Comparison of ENCODE assay signal across 1 cellular context in the genomic region with DNA sequence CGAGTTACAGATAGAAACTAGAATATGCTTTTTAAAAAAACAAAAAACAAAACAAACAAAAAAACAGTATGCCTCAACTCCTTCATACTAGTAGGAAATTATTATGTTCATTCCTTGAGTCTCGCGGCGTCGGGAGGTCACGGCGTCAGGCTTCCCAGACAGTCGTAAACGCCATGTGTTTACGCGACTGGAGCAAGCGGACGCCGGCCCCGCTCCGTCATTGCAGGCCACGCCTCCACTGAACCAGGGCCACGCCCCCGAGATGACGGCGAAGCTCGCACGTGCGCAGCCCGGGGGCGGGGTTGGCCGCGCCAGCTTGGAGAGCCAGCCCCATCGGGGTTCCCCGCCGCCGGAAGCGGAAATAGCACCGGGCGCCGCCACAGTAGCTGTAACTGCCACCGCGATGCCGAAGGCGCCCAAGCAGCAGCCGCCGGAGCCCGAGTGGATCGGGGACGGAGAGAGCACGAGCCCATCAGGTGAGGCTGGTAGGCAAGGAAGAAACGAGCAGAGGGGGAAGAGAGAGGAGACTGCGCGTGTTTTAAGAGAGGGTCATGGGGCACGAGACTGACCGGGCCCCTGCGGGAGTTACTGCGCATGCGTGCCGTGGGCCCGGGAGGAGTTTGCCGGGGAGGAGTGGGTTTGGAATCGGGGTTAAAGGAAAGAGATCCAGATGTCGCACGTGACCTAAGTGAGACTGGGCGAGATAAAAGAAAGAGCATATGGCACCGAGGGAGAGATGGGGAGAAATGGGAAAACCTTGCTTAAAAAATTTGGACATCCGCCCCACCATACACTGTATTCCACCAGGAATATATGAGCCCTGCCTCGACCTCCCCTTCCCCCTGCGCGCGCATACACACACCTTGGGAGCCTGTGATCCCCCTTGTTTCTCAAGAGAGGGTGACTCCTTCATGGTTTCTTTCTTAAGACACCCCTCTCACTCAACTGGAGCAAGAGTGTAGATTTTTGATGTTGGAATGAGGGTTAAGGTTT.
TF ChIP-seq lines count a peak whose summit lies in the region.

A gene (plus strand): TSS at position 358 of the 993 bp plus-strand sequence. CDS start 46 bp downstream, at position 404.

TF ChIP-seq in GM12878, 131 proteins besides CTCF, POLR2A, EP300 and RAD21 (continued from another document):
- TF ChIP-seq RELA (IDR thresholded peaks at IDR 0.05; ENCODE audit: borderline replicate concordance, partially characterized antibody), result peak; percentile 94
- TF ChIP-seq CHD1 (IDR thresholded peaks at IDR 0.05; ENCODE audit: low read depth, low read length), result no peak
- no peak for TF ChIP-seq ZNF274 (IDR thresholded peaks at IDR 0.05; ENCODE audit: insufficient read depth, insufficient read length)
- no peak; the same call in 1 of the 2 replicates for TF ChIP-seq LARP7 (IDR thresholded peaks at IDR 0.05)
- peak; percentile 32 for TF ChIP-seq ATF7 (IDR thresholded peaks at IDR 0.05; ENCODE audit: low read depth)
- TF ChIP-seq MTA2 (IDR thresholded peaks at IDR 0.05; ENCODE audit: low read depth), result no peak
- TF ChIP-seq, protein P1, sequence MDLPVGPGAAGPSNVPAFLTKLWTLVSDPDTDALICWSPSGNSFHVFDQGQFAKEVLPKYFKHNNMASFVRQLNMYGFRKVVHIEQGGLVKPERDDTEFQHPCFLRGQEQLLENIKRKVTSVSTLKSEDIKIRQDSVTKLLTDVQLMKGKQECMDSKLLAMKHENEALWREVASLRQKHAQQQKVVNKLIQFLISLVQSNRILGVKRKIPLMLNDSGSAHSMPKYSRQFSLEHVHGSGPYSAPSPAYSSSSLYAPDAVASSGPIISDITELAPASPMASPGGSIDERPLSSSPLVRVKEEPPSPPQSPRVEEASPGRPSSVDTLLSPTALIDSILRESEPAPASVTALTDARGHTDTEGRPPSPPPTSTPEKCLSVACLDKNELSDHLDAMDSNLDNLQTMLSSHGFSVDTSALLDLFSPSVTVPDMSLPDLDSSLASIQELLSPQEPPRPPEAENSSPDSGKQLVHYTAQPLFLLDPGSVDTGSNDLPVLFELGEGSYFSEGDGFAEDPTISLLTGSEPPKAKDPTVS (IDR thresholded peaks at IDR 0.05; ENCODE audit: low read depth, low read length), result 0 out of 2 replicates have a peak, but pooled peaks have one; percentile 24
- TF ChIP-seq SP1 (IDR thresholded peaks at IDR 0.05; ENCODE audit: low read depth, low read length), result peak; percentile 55
- TF ChIP-seq BMI1 (IDR thresholded peaks at IDR 0.05; ENCODE audit: borderline replicate concordance), result no peak
- TF ChIP-seq ESRRA (IDR thresholded peaks at IDR 0.05; ENCODE audit: low read length), result no peak
- no peak for TF ChIP-seq EZH2 (IDR thresholded peaks at IDR 0.05; ENCODE audit: borderline replicate concordance, control insufficient read depth, low read depth, low read length)
- peak; percentile 94; the same call in 1 of the 2 replicates for TF ChIP-seq POLR2AphosphoS2 (IDR thresholded peaks at IDR 0.05; ENCODE audit: low read depth, low read length)
- TF ChIP-seq RAD51 (IDR thresholded peaks at IDR 0.05), result peak; percentile 72
- TF ChIP-seq, protein P2, sequence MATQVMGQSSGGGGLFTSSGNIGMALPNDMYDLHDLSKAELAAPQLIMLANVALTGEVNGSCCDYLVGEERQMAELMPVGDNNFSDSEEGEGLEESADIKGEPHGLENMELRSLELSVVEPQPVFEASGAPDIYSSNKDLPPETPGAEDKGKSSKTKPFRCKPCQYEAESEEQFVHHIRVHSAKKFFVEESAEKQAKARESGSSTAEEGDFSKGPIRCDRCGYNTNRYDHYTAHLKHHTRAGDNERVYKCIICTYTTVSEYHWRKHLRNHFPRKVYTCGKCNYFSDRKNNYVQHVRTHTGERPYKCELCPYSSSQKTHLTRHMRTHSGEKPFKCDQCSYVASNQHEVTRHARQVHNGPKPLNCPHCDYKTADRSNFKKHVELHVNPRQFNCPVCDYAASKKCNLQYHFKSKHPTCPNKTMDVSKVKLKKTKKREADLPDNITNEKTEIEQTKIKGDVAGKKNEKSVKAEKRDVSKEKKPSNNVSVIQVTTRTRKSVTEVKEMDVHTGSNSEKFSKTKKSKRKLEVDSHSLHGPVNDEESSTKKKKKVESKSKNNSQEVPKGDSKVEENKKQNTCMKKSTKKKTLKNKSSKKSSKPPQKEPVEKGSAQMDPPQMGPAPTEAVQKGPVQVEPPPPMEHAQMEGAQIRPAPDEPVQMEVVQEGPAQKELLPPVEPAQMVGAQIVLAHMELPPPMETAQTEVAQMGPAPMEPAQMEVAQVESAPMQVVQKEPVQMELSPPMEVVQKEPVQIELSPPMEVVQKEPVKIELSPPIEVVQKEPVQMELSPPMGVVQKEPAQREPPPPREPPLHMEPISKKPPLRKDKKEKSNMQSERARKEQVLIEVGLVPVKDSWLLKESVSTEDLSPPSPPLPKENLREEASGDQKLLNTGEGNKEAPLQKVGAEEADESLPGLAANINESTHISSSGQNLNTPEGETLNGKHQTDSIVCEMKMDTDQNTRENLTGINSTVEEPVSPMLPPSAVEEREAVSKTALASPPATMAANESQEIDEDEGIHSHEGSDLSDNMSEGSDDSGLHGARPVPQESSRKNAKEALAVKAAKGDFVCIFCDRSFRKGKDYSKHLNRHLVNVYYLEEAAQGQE (IDR thresholded peaks at IDR 0.05; ENCODE audit: low read depth, low read length), result no peak
- TF ChIP-seq KLF5 (IDR thresholded peaks at IDR 0.05; ENCODE audit: partially characterized antibody), result peak; percentile 63
- TF ChIP-seq YY1 (IDR thresholded peaks at IDR 0.05; ENCODE audit: low read depth, low read length), result peak; percentile 79
- TF ChIP-seq, protein P3, sequence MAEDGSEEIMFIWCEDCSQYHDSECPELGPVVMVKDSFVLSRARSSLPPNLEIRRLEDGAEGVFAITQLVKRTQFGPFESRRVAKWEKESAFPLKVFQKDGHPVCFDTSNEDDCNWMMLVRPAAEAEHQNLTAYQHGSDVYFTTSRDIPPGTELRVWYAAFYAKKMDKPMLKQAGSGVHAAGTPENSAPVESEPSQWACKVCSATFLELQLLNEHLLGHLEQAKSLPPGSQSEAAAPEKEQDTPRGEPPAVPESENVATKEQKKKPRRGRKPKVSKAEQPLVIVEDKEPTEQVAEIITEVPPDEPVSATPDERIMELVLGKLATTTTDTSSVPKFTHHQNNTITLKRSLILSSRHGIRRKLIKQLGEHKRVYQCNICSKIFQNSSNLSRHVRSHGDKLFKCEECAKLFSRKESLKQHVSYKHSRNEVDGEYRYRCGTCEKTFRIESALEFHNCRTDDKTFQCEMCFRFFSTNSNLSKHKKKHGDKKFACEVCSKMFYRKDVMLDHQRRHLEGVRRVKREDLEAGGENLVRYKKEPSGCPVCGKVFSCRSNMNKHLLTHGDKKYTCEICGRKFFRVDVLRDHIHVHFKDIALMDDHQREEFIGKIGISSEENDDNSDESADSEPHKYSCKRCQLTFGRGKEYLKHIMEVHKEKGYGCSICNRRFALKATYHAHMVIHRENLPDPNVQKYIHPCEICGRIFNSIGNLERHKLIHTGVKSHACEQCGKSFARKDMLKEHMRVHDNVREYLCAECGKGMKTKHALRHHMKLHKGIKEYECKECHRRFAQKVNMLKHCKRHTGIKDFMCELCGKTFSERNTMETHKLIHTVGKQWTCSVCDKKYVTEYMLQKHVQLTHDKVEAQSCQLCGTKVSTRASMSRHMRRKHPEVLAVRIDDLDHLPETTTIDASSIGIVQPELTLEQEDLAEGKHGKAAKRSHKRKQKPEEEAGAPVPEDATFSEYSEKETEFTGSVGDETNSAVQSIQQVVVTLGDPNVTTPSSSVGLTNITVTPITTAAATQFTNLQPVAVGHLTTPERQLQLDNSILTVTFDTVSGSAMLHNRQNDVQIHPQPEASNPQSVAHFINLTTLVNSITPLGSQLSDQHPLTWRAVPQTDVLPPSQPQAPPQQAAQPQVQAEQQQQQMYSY (CRISPR knock-in tag; IDR thresholded peaks at IDR 0.05), result no peak
- TF ChIP-seq IKZF1 (conservative IDR thresholded peaks at IDR 0.05), result peak; percentile 65
- peak; percentile 78 for TF ChIP-seq BACH1 (IDR thresholded peaks at IDR 0.05; ENCODE audit: borderline replicate concordance)
- TF ChIP-seq BRCA1 (IDR thresholded peaks at IDR 0.05; ENCODE audit: low read depth, low read length), result no peak
- peak; percentile 77 for TF ChIP-seq NR2F1 (conservative IDR thresholded peaks at IDR 0.05)
- no peak; the same call in 1 of the 2 replicates for TF ChIP-seq ZNF207 (IDR thresholded peaks at IDR 0.05; ENCODE audit: borderline replicate concordance)
- TF ChIP-seq ASH2L (IDR thresholded peaks at IDR 0.05; ENCODE audit: borderline replicate concordance, low read depth), result 0 out of 2 replicates have a peak, but pooled peaks have one; percentile 88
- TF ChIP-seq, protein P4, sequence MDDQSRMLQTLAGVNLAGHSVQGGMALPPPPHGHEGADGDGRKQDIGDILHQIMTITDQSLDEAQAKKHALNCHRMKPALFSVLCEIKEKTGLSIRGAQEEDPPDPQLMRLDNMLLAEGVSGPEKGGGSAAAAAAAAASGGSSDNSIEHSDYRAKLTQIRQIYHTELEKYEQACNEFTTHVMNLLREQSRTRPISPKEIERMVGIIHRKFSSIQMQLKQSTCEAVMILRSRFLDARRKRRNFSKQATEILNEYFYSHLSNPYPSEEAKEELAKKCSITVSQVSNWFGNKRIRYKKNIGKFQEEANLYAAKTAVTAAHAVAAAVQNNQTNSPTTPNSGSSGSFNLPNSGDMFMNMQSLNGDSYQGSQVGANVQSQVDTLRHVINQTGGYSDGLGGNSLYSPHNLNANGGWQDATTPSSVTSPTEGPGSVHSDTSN (IDR thresholded peaks at IDR 0.05; ENCODE audit: insufficient replicate concordance, low read depth, low read length), result no peak
- TF ChIP-seq CBX5 (IDR thresholded peaks at IDR 0.05; ENCODE audit: low read depth), result no peak
- peak; percentile 80; the same call in 1 of the 2 replicates for TF ChIP-seq TAF1 (IDR thresholded peaks at IDR 0.05; ENCODE audit: borderline replicate concordance, low read depth, low read length)
- no peak for TF ChIP-seq FOS (IDR thresholded peaks at IDR 0.05; ENCODE audit: borderline replicate concordance, extremely low read depth, insufficient read length)
- TF ChIP-seq, protein P5, sequence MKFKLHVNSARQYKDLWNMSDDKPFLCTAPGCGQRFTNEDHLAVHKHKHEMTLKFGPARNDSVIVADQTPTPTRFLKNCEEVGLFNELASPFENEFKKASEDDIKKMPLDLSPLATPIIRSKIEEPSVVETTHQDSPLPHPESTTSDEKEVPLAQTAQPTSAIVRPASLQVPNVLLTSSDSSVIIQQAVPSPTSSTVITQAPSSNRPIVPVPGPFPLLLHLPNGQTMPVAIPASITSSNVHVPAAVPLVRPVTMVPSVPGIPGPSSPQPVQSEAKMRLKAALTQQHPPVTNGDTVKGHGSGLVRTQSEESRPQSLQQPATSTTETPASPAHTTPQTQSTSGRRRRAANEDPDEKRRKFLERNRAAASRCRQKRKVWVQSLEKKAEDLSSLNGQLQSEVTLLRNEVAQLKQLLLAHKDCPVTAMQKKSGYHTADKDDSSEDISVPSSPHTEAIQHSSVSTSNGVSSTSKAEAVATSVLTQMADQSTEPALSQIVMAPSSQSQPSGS (IDR thresholded peaks at IDR 0.05; ENCODE audit: low read length), result no peak
- peak; percentile 97 for TF ChIP-seq MXI1 (IDR thresholded peaks at IDR 0.05; ENCODE audit: low read depth, low read length)
- no peak for TF ChIP-seq TBL1XR1 (IDR thresholded peaks at IDR 0.05; ENCODE audit: low read depth, low read length)
- peak; percentile 93 for TF ChIP-seq CREB1 (IDR thresholded peaks at IDR 0.05; ENCODE audit: low read depth)
- TF ChIP-seq HCFC1 (IDR thresholded peaks at IDR 0.05; ENCODE audit: low read length), result peak; percentile 56; the same call in 1 of the 2 replicates
- TF ChIP-seq STAT1 (conservative IDR thresholded peaks at IDR 0.05), result no peak; the same call in 1 of the 2 replicates
- no peak for TF ChIP-seq ZNF622 (IDR thresholded peaks at IDR 0.05)
- no peak for TF ChIP-seq SUZ12 (IDR thresholded peaks at IDR 0.05; ENCODE audit: unreplicated experiment)
- TF ChIP-seq NFYA (IDR thresholded peaks at IDR 0.05; ENCODE audit: borderline replicate concordance, low read depth, low read length), result no peak
- no peak for TF ChIP-seq SMC3 (IDR thresholded peaks at IDR 0.05; ENCODE audit: borderline replicate concordance, low read length)
- TF ChIP-seq IRF4 (IDR thresholded peaks at IDR 0.05; ENCODE audit: low read depth, low read length), result no peak
- TF ChIP-seq, protein P6, sequence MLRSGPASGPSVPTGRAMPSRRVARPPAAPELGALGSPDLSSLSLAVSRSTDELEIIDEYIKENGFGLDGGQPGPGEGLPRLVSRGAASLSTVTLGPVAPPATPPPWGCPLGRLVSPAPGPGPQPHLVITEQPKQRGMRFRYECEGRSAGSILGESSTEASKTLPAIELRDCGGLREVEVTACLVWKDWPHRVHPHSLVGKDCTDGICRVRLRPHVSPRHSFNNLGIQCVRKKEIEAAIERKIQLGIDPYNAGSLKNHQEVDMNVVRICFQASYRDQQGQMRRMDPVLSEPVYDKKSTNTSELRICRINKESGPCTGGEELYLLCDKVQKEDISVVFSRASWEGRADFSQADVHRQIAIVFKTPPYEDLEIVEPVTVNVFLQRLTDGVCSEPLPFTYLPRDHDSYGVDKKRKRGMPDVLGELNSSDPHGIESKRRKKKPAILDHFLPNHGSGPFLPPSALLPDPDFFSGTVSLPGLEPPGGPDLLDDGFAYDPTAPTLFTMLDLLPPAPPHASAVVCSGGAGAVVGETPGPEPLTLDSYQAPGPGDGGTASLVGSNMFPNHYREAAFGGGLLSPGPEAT (IDR thresholded peaks at IDR 0.05; ENCODE audit: low read depth), result peak; percentile 86
- no peak for TF ChIP-seq NR2C2 (IDR thresholded peaks at IDR 0.05; ENCODE audit: borderline replicate concordance, control insufficient read depth, insufficient read length, low read depth)
- TF ChIP-seq MYC (IDR thresholded peaks at IDR 0.05; ENCODE audit: insufficient read depth, insufficient read length, insufficient replicate concordance, low read length, severe bottlenecking), result no peak
- no peak for TF ChIP-seq BCL11A (IDR thresholded peaks at IDR 0.05; ENCODE audit: low read depth, low read length)
- TF ChIP-seq SREBF2 (IDR thresholded peaks at IDR 0.05; ENCODE audit: low read length), result peak; percentile 53; the same call in 1 of the 2 replicates
- TF ChIP-seq, protein P7, sequence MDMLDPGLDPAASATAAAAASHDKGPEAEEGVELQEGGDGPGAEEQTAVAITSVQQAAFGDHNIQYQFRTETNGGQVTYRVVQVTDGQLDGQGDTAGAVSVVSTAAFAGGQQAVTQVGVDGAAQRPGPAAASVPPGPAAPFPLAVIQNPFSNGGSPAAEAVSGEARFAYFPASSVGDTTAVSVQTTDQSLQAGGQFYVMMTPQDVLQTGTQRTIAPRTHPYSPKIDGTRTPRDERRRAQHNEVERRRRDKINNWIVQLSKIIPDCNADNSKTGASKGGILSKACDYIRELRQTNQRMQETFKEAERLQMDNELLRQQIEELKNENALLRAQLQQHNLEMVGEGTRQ (IDR thresholded peaks at IDR 0.05; ENCODE audit: borderline replicate concordance, low read depth, low read length), result peak; percentile 3; the same call in 1 of the 2 replicates
- peak; percentile 45 for TF ChIP-seq FOXK2 (IDR thresholded peaks at IDR 0.05)
- peak; percentile 25; the same call in 1 of the 2 replicates for TF ChIP-seq RUNX3 (IDR thresholded peaks at IDR 0.05; ENCODE audit: low read length)
- peak; percentile 53 for TF ChIP-seq HDAC6 (IDR thresholded peaks at IDR 0.05; ENCODE audit: unreplicated experiment)
